ENCODE assay signal across 9 cellular contexts in the genomic region with DNA sequence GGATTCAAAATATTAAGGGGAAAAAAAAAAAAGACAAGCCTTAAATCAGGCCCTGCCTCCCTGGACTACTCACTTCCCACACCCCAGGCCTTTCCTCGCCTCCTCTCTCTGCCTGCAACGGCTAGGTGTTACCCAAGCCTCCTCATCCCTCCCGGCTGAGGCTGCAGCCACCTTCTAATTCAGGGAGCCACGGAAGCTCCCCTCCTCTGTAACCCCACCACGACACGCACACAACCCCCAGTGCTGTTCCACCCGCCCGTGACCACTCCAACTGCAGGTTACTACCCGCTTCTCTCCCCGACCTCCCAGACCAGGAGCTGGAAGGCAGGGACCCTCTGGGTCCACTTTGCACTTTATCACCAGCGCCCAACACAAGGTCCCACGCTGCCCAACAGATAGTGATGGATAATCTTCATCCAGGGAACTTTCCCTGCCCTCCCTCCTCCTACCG. TPM values are rescaled to one million over a fixed set of nuclear protein-coding genes. Genes with fewer than 3 reads are reported as not detected.
DNase-seq lines count a peak whose midpoint lies in the region; ATAC-seq and TF ChIP-seq lines count a peak whose summit lies in the region.
"Had no signal": no experiment of that assay in that cellular context is flagged by ENCODE, and none has a peak within 500 bp of the region (broad histone marks: within the 10 kb centered on the region; RNA-seq: fewer than 3 reads in every experiment).

No MANE protein-coding gene starts in this region.

- BruUV-seq in PC-9 (replicated peaks; lab: Mats Ljungman, UMichigan) = no TSS peak
- no TSS peak for BruUV-seq in OCI-LY7 (replicated peaks; lab: Mats Ljungman, UMichigan)

- peaks cover 15% of the 10 kb centered on the region for H3K4me1 Mint-ChIP-seq in CD4-positive, alpha-beta T cell (ENCODE audit: low read depth)

- no peaks in the 10 kb centered on the region for H3K36me3 Mint-ChIP-seq in CD4-positive, alpha-beta T cell (ENCODE audit: low read depth)

- ATAC-seq in CD4-positive, alpha-beta T cell (ENCODE audit: poor library complexity) = no peak

- CTCF ChIA-PET in CD4-positive, alpha-beta T cell (lab: Charles Lee) = no interaction called here
- CTCF ChIA-PET in PC-9 (lab: Charles Lee) (interaction anchor here (0.6 kb wide), 1 partner anchor 80 kb away, joined by 6 read pairs; no protein-coding TSS in a partner anchor), OCI-LY7 (lab: Charles Lee; ENCODE audit: unreplicated experiment) (interaction anchor here (0.6 kb wide), 1 partner anchor 782 kb away, joined by 3 read pairs; no protein-coding TSS in a partner anchor)

- DNase-seq in CD4-positive, alpha-beta T cell = no peak
- DNase-seq in PC-9 (peak; percentile 30 to 70), epithelial cell of esophagus (ENCODE audit: low read depth) (peak; percentile 65), osteoblast (ENCODE audit: insufficient read length, low spot score, missing footprints) (peak; percentile 98), posterior cingulate gyrus (no peak), OCI-LY7 (ENCODE audit: low spot score) (no peak), caudate nucleus (lab: John Stamatoyannopoulos, UW) (no peak)
- DNase-seq in central memory CD4-positive, alpha-beta T cell = no peak
- DNase-seq: stimulated activated CD4-positive, alpha-beta T cell treated with anti-CD3 and anti-CD28 coated beads, Interleukin-2, amount 100 ng/mL, for 48 hours had no signal

- H3K9me3 ChIP-seq in CD4-positive, alpha-beta T cell (ENCODE audit: control insufficient read depth, low read length) = no peaks in the 10 kb centered on the region
- H3K9me3 ChIP-seq in PC-9 (ENCODE audit: insufficient read depth, low read depth) = no peaks in the 10 kb centered on the region
- H3K9me3 ChIP-seq in osteoblast (ENCODE audit: low read depth, low read length) = no peaks in the 10 kb centered on the region
- H3K9me3 ChIP-seq in OCI-LY7 (ENCODE audit: low read length) = no peaks in the 10 kb centered on the region

- H2AFZ ChIP-seq in PC-9 (peak overlapping the region; percentile 81), osteoblast (ENCODE audit: low read length) (peak overlapping the region; percentile 84), OCI-LY7 (ENCODE audit: low read length) (no peak overlapping the region)

- H3K4me2 ChIP-seq in PC-9 = peak overlapping the region; percentile 92
- H3K4me2 ChIP-seq in osteoblast (ENCODE audit: insufficient read depth, low read length) = peak overlapping the region; percentile 97
- H3K4me2 ChIP-seq in OCI-LY7 (ENCODE audit: low read length) = no peak overlapping the region

- peak overlapping the region; percentile 96 for H3K4me3 ChIP-seq in PC-9
- peak overlapping the region; percentile 54 for H3K4me3 ChIP-seq in epithelial cell of esophagus (ENCODE audit: low read length)
- peak overlapping the region; percentile 80 for H3K4me3 ChIP-seq in osteoblast (ENCODE audit: insufficient read depth, low read length)
- H3K4me3 ChIP-seq in OCI-LY7 (ENCODE audit: low read depth, low read length, poor library complexity, severe bottlenecking) = no peak overlapping the region

- peaks cover 10% of the 10 kb centered on the region; the same call in 1 of the 2 replicates for H3K36me3 ChIP-seq in PC-9 (ENCODE audit: low read depth)
- H3K36me3 ChIP-seq in osteoblast (ENCODE audit: insufficient read depth, low read length) = peaks cover 23% of the 10 kb centered on the region
- H3K36me3 ChIP-seq in OCI-LY7 (ENCODE audit: insufficient read depth, low read length) = no peaks in the 10 kb centered on the region

- POLR2A ChIA-PET in CD4-positive, alpha-beta T cell (lab: Charles Lee) = no interaction called here
- POLR2A ChIA-PET in PC-9 (lab: Charles Lee; ENCODE audit: unreplicated experiment) (no interaction called here), OCI-LY7 (lab: Charles Lee) (no interaction called here)

- intact Hi-C loops in CD4-positive, alpha-beta T cell (cut with DNase I, micrococcal nuclease) = no loop called here
- intact Hi-C loops in PC-9 (cut with micrococcal nuclease; ENCODE audit: unreplicated experiment) (no loop called here), posterior cingulate gyrus (cut with DNase I) (no loop called here), OCI-LY7 (cut with micrococcal nuclease; ENCODE audit: unreplicated experiment) (no loop called here)

- no peak overlapping the region for H3K27ac Mint-ChIP-seq in CD4-positive, alpha-beta T cell

- peaks cover 16% of the 10 kb centered on the region for H3K79me2 ChIP-seq in PC-9 (ENCODE audit: low read depth)
- H3K79me2 ChIP-seq in osteoblast (ENCODE audit: insufficient read depth, low read length) = peaks cover 31% of the 10 kb centered on the region
- H3K79me2 ChIP-seq in OCI-LY7 (ENCODE audit: insufficient read depth, low read depth, low read length) = no peaks in the 10 kb centered on the region

- H3K27ac ChIP-seq in CD4-positive, alpha-beta T cell (ENCODE audit: low read depth, low read length) = no peak overlapping the region
- H3K27ac ChIP-seq in PC-9 = 0 out of 2 replicates have a peak overlapping the region, but pooled peaks have one; percentile 11
- peak overlapping the region; percentile 54 for H3K27ac ChIP-seq in osteoblast (ENCODE audit: low read depth, low read length)
- no peak overlapping the region for H3K27ac ChIP-seq in OCI-LY7 (ENCODE audit: low read depth, low read length, poor library complexity, severe bottlenecking)
- no peak overlapping the region for H3K27ac ChIP-seq in caudate nucleus (ENCODE audit: low read depth, low read length)

- peaks cover 29% of the 10 kb centered on the region for H3F3A ChIP-seq in PC-9 (ENCODE audit: insufficient read depth, low read depth)

- peaks cover 9% of the 10 kb centered on the region for H3K4me1 ChIP-seq in PC-9 (replicated peaks; ENCODE audit: insufficient read depth)
- peaks cover 17% of the 10 kb centered on the region for H3K4me1 ChIP-seq in osteoblast (ENCODE audit: insufficient read depth, low read length)
- H3K4me1 ChIP-seq in OCI-LY7 (ENCODE audit: insufficient read depth, low read length, poor library complexity, severe bottlenecking) = no peaks in the 10 kb centered on the region

- peaks cover 63% of the 10 kb centered on the region for H3K27me3 Mint-ChIP-seq in CD4-positive, alpha-beta T cell

- H3K9me3 Mint-ChIP-seq in CD4-positive, alpha-beta T cell = no peaks in the 10 kb centered on the region

- peak overlapping the region; percentile 35 for H3K4me3 Mint-ChIP-seq in CD4-positive, alpha-beta T cell

- TF ChIP-seq CTCF in CD4-positive, alpha-beta T cell (IDR thresholded peaks at IDR 0.05) = no peak
- TF ChIP-seq CTCF in PC-9 (conservative IDR thresholded peaks at IDR 0.05) = no peak
- TF ChIP-seq CTCF in epithelial cell of esophagus (IDR thresholded peaks at IDR 0.05; ENCODE audit: insufficient read depth, low read depth, low read length, missing control alignments) = no peak
- no peak for TF ChIP-seq CTCF in osteoblast (IDR thresholded peaks at IDR 0.05; ENCODE audit: extremely low read depth, low read depth, low read length)
- no peak for TF ChIP-seq CTCF in OCI-LY7 (conservative IDR thresholded peaks at IDR 0.05; ENCODE audit: low read length)

- H3K9me2 ChIP-seq in PC-9 (ENCODE audit: insufficient read depth) = no peaks in the 10 kb centered on the region
- no peaks in the 10 kb centered on the region for H3K9me2 ChIP-seq in OCI-LY7 (ENCODE audit: insufficient read depth, low read length)

- H3K27me3 ChIP-seq in CD4-positive, alpha-beta T cell (ENCODE audit: control insufficient read depth, insufficient read depth, low read length) = peaks cover 36% of the 10 kb centered on the region
- H3K27me3 ChIP-seq in PC-9 (ENCODE audit: insufficient read depth, low read depth) (no peaks in the 10 kb centered on the region), osteoblast (ENCODE audit: insufficient read depth, low read length) (no peaks in the 10 kb centered on the region)

- H4K20me1 ChIP-seq in PC-9 (ENCODE audit: insufficient read depth) = no peaks in the 10 kb centered on the region
- H4K20me1 ChIP-seq in osteoblast (ENCODE audit: insufficient read depth, low read length) = peaks cover 26% of the 10 kb centered on the region
- no peaks in the 10 kb centered on the region for H4K20me1 ChIP-seq in OCI-LY7 (ENCODE audit: insufficient read depth, low read length)

RNA-seq across cellular contexts. Expression of a gene that starts 0.9 kb away (rescaled TPM):
- total RNA-seq in CD4-positive, alpha-beta T cell = under 1 TPM; 0.08 to 0.20 TPM
- total RNA-seq in PC-9 (2021) (13.3 and 15.7 TPM in 2 replicates), osteoblast (10.6 and 12.3 TPM in 2 replicates), OCI-LY7 (2022) (0.10 TPM in 1 of 2 replicates, not detected in the other)
- total RNA-seq in OCI-LY7 (2014; rRNA removed; shearing (Covaris generic)) = not detected in 2 replicates

RNA-seq across cellular contexts. Expression of a gene that starts 24.8 kb away (rescaled TPM):
- total RNA-seq in CD4-positive, alpha-beta T cell = under 1 TPM; 0.08 to 0.22 TPM
- 1.0 and 1.3 TPM in 2 replicates for total RNA-seq in PC-9 (2021)
- total RNA-seq in osteoblast = under 0.01 TPM in 1 of 2 replicates, not detected in the other
- not detected in 2 replicates for total RNA-seq in OCI-LY7 (2014; rRNA removed; shearing (Covaris generic))
- total RNA-seq in OCI-LY7 (2022) = 0.19 and 0.46 TPM in 2 replicates

RNA-seq across cellular contexts. Expression of a gene that starts 36.2 kb away (rescaled TPM):
- total RNA-seq in CD4-positive, alpha-beta T cell = under 1 TPM; 0.22 TPM
- total RNA-seq in PC-9 (2021) (11.7 and 12.8 TPM in 2 replicates), osteoblast (4.0 and 5.0 TPM in 2 replicates), OCI-LY7 (2022) (0.77 and 2.8 TPM in 2 replicates)
- 2.0 and 2.4 TPM in 2 replicates for total RNA-seq in OCI-LY7 (2014; rRNA removed; shearing (Covaris generic))

RNA-seq across cellular contexts. Expression of a gene that starts 36.3 kb away (rescaled TPM):
- not detected for total RNA-seq in CD4-positive, alpha-beta T cell
- total RNA-seq in PC-9 (2021) (1.1 and 1.8 TPM in 2 replicates), osteoblast (under 0.01 and 0.36 TPM in 2 replicates), OCI-LY7 (2022) (not detected in 2 replicates)
- total RNA-seq in OCI-LY7 (2014; rRNA removed; shearing (Covaris generic)) = 0.19 TPM in 1 of 2 replicates, not detected in the other

Comparison
In these comparisons a context has a peak if more than half of its experiments do, and no peak if none do; other contexts are left out.
1. DNase-seq: peak in PC-9 (2 of 2), epithelial cell of esophagus (single experiment) and osteoblast (single experiment); none in CD4-positive, alpha-beta T cell (0 of 10), posterior cingulate gyrus (0 of 10), central memory CD4-positive, alpha-beta T cell (single experiment), OCI-LY7 (single experiment) and caudate nucleus (0 of 61).
2. H3K27ac ChIP-seq: peak in PC-9 (single experiment) and osteoblast (single experiment); none in CD4-positive, alpha-beta T cell (single experiment), OCI-LY7 (single experiment) and caudate nucleus (single experiment).